ENCODE assay signal across 21 cellular contexts in genomic region chr11:17807034-17807433, GRCh38.
DNase-seq lines count a peak whose midpoint lies in the region; ATAC-seq lines count a peak whose summit lies in the region.
"Had no signal": no experiment of that assay in that cellular context is flagged by ENCODE, and none has a peak within 500 bp of the region (broad histone marks: within the 10 kb centered on the region; RNA-seq: fewer than 3 reads in every experiment).

No MANE protein-coding gene starts in this region.

- H3K9ac ChIP-seq in mesendoderm (ENCODE audit: low read length): no peak overlapping the region
- H3K9ac ChIP-seq: BLaER1 treated with 17β-estradiol and CSF1 and Interleukin-3, amounts not matched to agents 10 nM and 100 nM had no signal

- H2BK120ac ChIP-seq in mesendoderm (ENCODE audit: low read depth, low read length): no peak overlapping the region

- H3K27me3 Mint-ChIP-seq in T-cell: no peaks in the 10 kb centered on the region

- CTCF ChIA-PET in T-cell (lab: Charles Lee): no interaction called here

- no peak overlapping the region for H3K18ac ChIP-seq in mesendoderm (ENCODE audit: low read length)

- no peak overlapping the region for H3K4me3 Mint-ChIP-seq in T-cell
- H3K4me3 Mint-ChIP-seq: H9 had no signal

- no peak overlapping the region for H3K4me3 ChIP-seq in mesendoderm (ENCODE audit: low read length)
- H3K4me3 ChIP-seq: BLaER1 treated with 17β-estradiol and CSF1 and Interleukin-3, amounts not matched to agents 10 nM and 100 nM; SJCRH30 had no signal

- no peaks in the 10 kb centered on the region for H3K36me3 ChIP-seq in mesendoderm (ENCODE audit: control insufficient read depth, insufficient read depth, low read length)
- H3K36me3 ChIP-seq: SJCRH30 had no signal

- H3K79me1 ChIP-seq in mesendoderm (ENCODE audit: low read length): no peaks in the 10 kb centered on the region

- H3K27me3 ChIP-seq in mesendoderm (ENCODE audit: insufficient read depth, low read length, poor library complexity): no peaks in the 10 kb centered on the region
- H3K27me3 ChIP-seq: BLaER1 treated with 17β-estradiol and CSF1 and Interleukin-3, amounts not matched to agents 10 nM and 100 nM; SJCRH30 had no signal

- H3K79me2 ChIP-seq in mesendoderm (ENCODE audit: control insufficient read depth, insufficient read depth, low read length): no peaks in the 10 kb centered on the region

- no peaks in the 10 kb centered on the region for H3K4me1 Mint-ChIP-seq in T-cell

- no peak overlapping the region for H4K8ac ChIP-seq in mesendoderm (ENCODE audit: low read depth, low read length)

- H2BK15ac ChIP-seq in mesendoderm (replicated peaks; ENCODE audit: low read depth): no peak overlapping the region

- H4K5ac ChIP-seq in mesendoderm (ENCODE audit: low read length): no peak overlapping the region

- no CpG with 5 or more reads among the region's 4 CpGs for WGBS in mesendoderm (ENCODE audit: extremely low coverage, insufficient coverage, low lambda C conversion rate)

- H3K4me1 ChIP-seq in mesendoderm (ENCODE audit: control insufficient read depth, low read depth, low read length): no peaks in the 10 kb centered on the region

- H3K27ac ChIP-seq in mesendoderm (ENCODE audit: low read depth, low read length): no peak overlapping the region
- H3K27ac ChIP-seq: 22Rv1; BLaER1 treated with 17β-estradiol and CSF1 and Interleukin-3, amounts not matched to agents 10 nM and 100 nM; HL-60; RWPE1; SJCRH30 had no signal

- ATAC-seq in GM21526 (IDR thresholded peaks at IDR 0.05; ENCODE audit: low FRiP score, unreplicated experiment): no peak
- no peak for ATAC-seq in T-cell (replicated peaks in 1 of 4)
- ATAC-seq: PC-3 had no signal

- H3K9me3 Mint-ChIP-seq in T-cell: peaks cover 0 to 9% (median 0%) of the 10 kb centered on the region in 3 donors
- H3K9me3 Mint-ChIP-seq: H9 had no signal

- H3K27ac Mint-ChIP-seq in T-cell: no peak overlapping the region

- no peak overlapping the region for H3K4me2 ChIP-seq in mesendoderm (ENCODE audit: low read length)
- H3K4me2 ChIP-seq: BLaER1 treated with 17β-estradiol and CSF1 and Interleukin-3, amounts not matched to agents 10 nM and 100 nM had no signal

- H3K36me3 Mint-ChIP-seq in T-cell: peaks cover 43% of the 10 kb centered on the region

- POLR2A ChIA-PET in T-cell (lab: Charles Lee): no interaction called here

- H3K56ac ChIP-seq in mesendoderm (ENCODE audit: low read length): no peak overlapping the region

- no peak overlapping the region for H3K23ac ChIP-seq in mesendoderm (ENCODE audit: low read length)

- DNase-seq in DMS 273 (lab: John Stamatoyannopoulos, UW; ENCODE audit: unreplicated experiment): peak; percentile 67
- no peak for DNase-seq in DMS 273 treated with DMSO at 0.1 percent for 48 hours (lab: John Stamatoyannopoulos, UW)
- peak; percentile 36 for DNase-seq in EH (ENCODE audit: low read depth)
- peak; percentile 95 for DNase-seq in cerebellar cortex (ENCODE audit: low spot score)
- peak; percentile 27 for DNase-seq in medulla oblongata (ENCODE audit: extremely low spot score)
- DNase-seq in mesendoderm: no peak
- no peak for DNase-seq in T-cell
- DNase-seq: H9, MV-4-11, NCI-H1417 treated with DMSO at 0.1 percent for 48 hours, NCI-H1930, NCI-H2171 treated with DMSO at 0.1 percent for 48 hours, NCI-H510A treated with DMSO at 0.1 percent for 48 hours, NCI-H82, PC-3, SJCRH30 had no signal

- no peak overlapping the region for H3K4ac ChIP-seq in mesendoderm (ENCODE audit: low read depth, low read length)

- H2AK5ac ChIP-seq in mesendoderm (ENCODE audit: low read length): no peak overlapping the region

- H2BK5ac ChIP-seq in mesendoderm (ENCODE audit: low read length): no peak overlapping the region

Comparison
In these comparisons a context has a peak if more than half of its experiments do, and no peak if none do; other contexts are left out.
1. DNase-seq: peak in DMS 273 (single experiment), EH (single experiment), cerebellar cortex (single experiment) and medulla oblongata (single experiment); none in DMS 273 treated with DMSO at 0.1 percent for 48 hours (single experiment), mesendoderm (single experiment) and T-cell (0 of 34).